23 cellular contexts compared by ENCODE assay signal in genomic region chr5:176943816-176944215, GRCh38. TPM values are rescaled to one million over a fixed set of nuclear protein-coding genes. Genes with fewer than 3 reads are reported as not detected.
"Had no signal": no experiment of that assay in that cellular context is flagged by ENCODE, and none has a peak within 500 bp of the region (broad histone marks: within the 10 kb centered on the region; RNA-seq: fewer than 3 reads in every experiment).

No MANE protein-coding gene starts in this region.

- DNase-seq: activated CD4-positive, alpha-beta T cell treated with anti-CD3 and anti-CD28 coated beads for 4 hours; activated CD8-positive, alpha-beta memory T cell treated with anti-CD3 and anti-CD28 coated beads, Interleukin-2, amount 50 U/mL, for 48 hours; activated CD8-positive, alpha-beta T cell treated with anti-CD3 and anti-CD28 coated beads for 36 hours; activated naive CD4-positive, alpha-beta T cell treated with anti-CD3 and anti-CD28 coated beads, Interleukin-2, amount 50 U/mL, for 16 hours; adrenal gland; body of pancreas; central memory CD4-positive, alpha-beta T cell; cortex of kidney; effector CD8-positive, alpha-beta T cell; gastrocnemius medialis; left lung; occipital lobe; right lobe of liver; stimulated activated naive CD4-positive, alpha-beta T cell; T1000; upper lobe of left lung had no signal

- FAIRE-seq: keratinocyte had no signal

- H3K4me1 ChIP-seq: body of pancreas, left lung, prostate gland, right lobe of liver had no signal

- H3K9me3 Mint-ChIP-seq: activated CD8-positive, alpha-beta T cell treated with anti-CD3 and anti-CD28 coated beads for 36 hours; activated T-helper 2 cell treated with anti-CD3 and anti-CD28 coated beads, Interferon-gamma antibody, Interleukin-2, Interleukin-4, amounts not matched to agents 10 μg/mL and 5 μg/mL and 100 μg/mL, durations not matched to agents 14 hours and 24 hours and 36 hours; memory B cell; natural killer cell treated with Interleukin-12 subunit alpha and Interleukin-12 subunit beta and Interleukin-15 and Interleukin-18, amount 100 ng/mL, for 72 hours had no signal

- H3K27ac ChIP-seq: adrenal gland, body of pancreas, epithelial cell of prostate, gastrocnemius medialis, left lung, prostate gland, right lobe of liver, suprapubic skin, upper lobe of left lung had no signal

- H3K27me3 Mint-ChIP-seq: activated CD8-positive, alpha-beta T cell treated with anti-CD3 and anti-CD28 coated beads for 36 hours; memory B cell; natural killer cell treated with Interleukin-12 subunit alpha and Interleukin-12 subunit beta and Interleukin-15 and Interleukin-18, amount 100 ng/mL, for 72 hours had no signal

- H3K27ac Mint-ChIP-seq: activated T-helper 2 cell treated with anti-CD3 and anti-CD28 coated beads, Interferon-gamma antibody, Interleukin-2, Interleukin-4, amounts not matched to agents 10 μg/mL and 5 μg/mL and 100 μg/mL, durations not matched to agents 14 hours and 24 hours and 36 hours; memory B cell; natural killer cell treated with Interleukin-12 subunit alpha and Interleukin-12 subunit beta and Interleukin-15 and Interleukin-18, amount 100 ng/mL, for 72 hours had no signal

- H3K9me3 ChIP-seq: adrenal gland, body of pancreas, gastrocnemius medialis, left lung, prostate gland, right lobe of liver, suprapubic skin, upper lobe of left lung had no signal

- H3K27me3 ChIP-seq: adrenal gland, body of pancreas, gastrocnemius medialis, left lung, right lobe of liver, suprapubic skin, upper lobe of left lung had no signal

- H3K36me3 ChIP-seq: prostate gland had no signal

- H3K4me3 ChIP-seq: adrenal gland, body of pancreas, gastrocnemius medialis, left lung, prostate gland, right lobe of liver, suprapubic skin, upper lobe of left lung had no signal

- H3K4me3 Mint-ChIP-seq: activated CD8-positive, alpha-beta T cell treated with anti-CD3 and anti-CD28 coated beads for 36 hours; memory B cell; natural killer cell treated with Interleukin-12 subunit alpha and Interleukin-12 subunit beta and Interleukin-15 and Interleukin-18, amount 100 ng/mL, for 72 hours had no signal

RNA-seq across cellular contexts. Expression of gene HK3, which starts 44.7 kb away (rescaled TPM):
- total RNA-seq: activated CD8-positive, alpha-beta T cell treated with anti-CD3 and anti-CD28 coated beads for 36 hours had no signal
